Comparison of ENCODE assay signal across 17 cellular contexts in genomic region chr12:120870415-120870814, GRCh38. TPM values are rescaled to one million over a fixed set of nuclear protein-coding genes. Genes with fewer than 3 reads are reported as not detected.
DNase-seq lines count a peak whose midpoint lies in the region; ATAC-seq and TF ChIP-seq lines count a peak whose summit lies in the region.
"Had no signal": no experiment of that assay in that cellular context is flagged by ENCODE, and none has a peak within 500 bp of the region (broad histone marks: within the 10 kb centered on the region; RNA-seq: fewer than 3 reads in every experiment).

No MANE protein-coding gene starts in this region.

- H3K9me3 Mint-ChIP-seq in stimulated activated naive CD8-positive, alpha-beta T cell treated with anti-CD3 and anti-CD28 coated beads, Interleukin-15, amount 100 ng/mL, for 72 hours: no peaks in the 10 kb centered on the region
- no peaks in the 10 kb centered on the region for H3K9me3 Mint-ChIP-seq in mesothelial cell of epicardium
- H3K9me3 Mint-ChIP-seq: CD4-positive, alpha-beta T cell; GM23338 had no signal

- H3K27me3 ChIP-seq in tibial artery: no peaks in the 10 kb centered on the region
- H3K27me3 ChIP-seq: BLaER1 treated with 17β-estradiol and CSF1 and Interleukin-3, amounts not matched to agents 10 nM and 100 nM had no signal

- H3K36me3 Mint-ChIP-seq in mesothelial cell of epicardium: no peaks in the 10 kb centered on the region

- peaks cover 63% of the 10 kb centered on the region for H3K4me1 Mint-ChIP-seq in stimulated activated naive CD8-positive, alpha-beta T cell treated with anti-CD3 and anti-CD28 coated beads, Interleukin-15, amount 100 ng/mL, for 72 hours
- H3K4me1 Mint-ChIP-seq in mesothelial cell of epicardium: peaks cover 13% of the 10 kb centered on the region

- H3K27me3 Mint-ChIP-seq in stimulated activated naive CD8-positive, alpha-beta T cell treated with anti-CD3 and anti-CD28 coated beads, Interleukin-15, amount 100 ng/mL, for 72 hours: no peaks in the 10 kb centered on the region
- no peaks in the 10 kb centered on the region for H3K27me3 Mint-ChIP-seq in mesothelial cell of epicardium (ENCODE audit: low read depth)
- H3K27me3 Mint-ChIP-seq: CD4-positive, alpha-beta T cell had no signal

- peak; percentile 50 for ATAC-seq in stimulated activated naive CD8-positive, alpha-beta T cell treated with anti-CD3 and anti-CD28 coated beads, Interleukin-15, amount 100 ng/mL, for 72 hours
- ATAC-seq in stimulated activated naive CD8-positive, alpha-beta T cell treated with anti-CD3 and anti-CD28 coated beads, Interleukin-15, Interleukin-2, amounts not matched to agents 100 U/mL and 50 U/mL, for 24 hours: no peak
- ATAC-seq in GM18867 (IDR thresholded peaks at IDR 0.05; ENCODE audit: unreplicated experiment): no peak
- ATAC-seq: GM12878, GM23338 had no signal

- H3K4me3 ChIP-seq in epithelial cell of esophagus (ENCODE audit: low read length) (no peak overlapping the region), tibial artery (no peak overlapping the region)
- H3K4me3 ChIP-seq: BLaER1 treated with 17β-estradiol and CSF1 and Interleukin-3, amounts not matched to agents 10 nM and 100 nM; GM12878; GM23338 had no signal

- H3K4me1 ChIP-seq in tibial artery: peaks cover 0 to 49% (median 7%) of the 10 kb centered on the region in 4 donors

- no peak overlapping the region for H3K27ac ChIP-seq in tibial artery
- H3K27ac ChIP-seq: BLaER1 treated with 17β-estradiol and CSF1 and Interleukin-3, amounts not matched to agents 10 nM and 100 nM; HL-60 had no signal

- no peak for DNase-seq in stimulated activated naive CD8-positive, alpha-beta T cell treated with anti-CD3 and anti-CD28 coated beads, Interleukin-15, amount 100 ng/mL, for 72 hours
- no peak for DNase-seq in stimulated activated naive CD8-positive, alpha-beta T cell treated with anti-CD3 and anti-CD28 coated beads, Interleukin-15, Interleukin-2, amounts not matched to agents 100 U/mL and 50 U/mL, for 24 hours
- DNase-seq in epithelial cell of esophagus (ENCODE audit: low read depth) (peak; percentile 67), mesothelial cell of epicardium (ENCODE audit: low spot score in 2 of 2, unreplicated experiment in 2 of 2) (no peak), superior temporal gyrus (ENCODE audit: extremely low spot score) (peak; percentile 5), tibial artery (no peak), G401 (ENCODE audit: low spot score) (no peak)
- DNase-seq: ACHN; Calu3; CD4-positive, alpha-beta T cell; DMS 273 treated with DMSO at 0.1 percent for 48 hours; H7 had no signal

- H3K9me3 ChIP-seq in tibial artery: no peaks in the 10 kb centered on the region
- H3K9me3 ChIP-seq: BLaER1 treated with 17β-estradiol and CSF1 and Interleukin-3, amounts not matched to agents 10 nM and 100 nM had no signal

- in situ Hi-C loops in G401 (cut with HindIII; ENCODE audit: low sequenced_read_pairs): no loop called here

- H3K27ac Mint-ChIP-seq in stimulated activated naive CD8-positive, alpha-beta T cell treated with anti-CD3 and anti-CD28 coated beads, Interleukin-15, amount 100 ng/mL, for 72 hours: no peak overlapping the region
- H3K27ac Mint-ChIP-seq in mesothelial cell of epicardium: peak overlapping the region; percentile 21
- H3K27ac Mint-ChIP-seq: CD4-positive, alpha-beta T cell; GM23338 had no signal

- no peak overlapping the region for H3K4me3 Mint-ChIP-seq in stimulated activated naive CD8-positive, alpha-beta T cell treated with anti-CD3 and anti-CD28 coated beads, Interleukin-15, amount 100 ng/mL, for 72 hours
- H3K4me3 Mint-ChIP-seq in mesothelial cell of epicardium: no peak overlapping the region
- H3K4me3 Mint-ChIP-seq: CD4-positive, alpha-beta T cell; GM23338 had no signal

- H3K36me3 ChIP-seq in tibial artery: no peaks in the 10 kb centered on the region

- intact Hi-C loops in tibial artery (cut with DNase I; ENCODE audit: low total_unique reads): no loop called here

- no peak for TF ChIP-seq CTCF in epithelial cell of esophagus (IDR thresholded peaks at IDR 0.05; ENCODE audit: insufficient read depth, low read depth, low read length, missing control alignments)
- TF ChIP-seq CTCF in mesothelial cell of epicardium (IDR thresholded peaks at IDR 0.05; ENCODE audit: unreplicated experiment): no peak
- no peak for TF ChIP-seq CTCF in tibial artery (IDR thresholded peaks at IDR 0.05)

RNA-seq across cellular contexts. Expression of gene SPPL3, which starts 33.7 kb away (rescaled TPM):
- 75.6 to 83.4 TPM (median 79.8 TPM) in 3 replicates for total RNA-seq in mesothelial cell of epicardium
- 12.0 and 12.2 TPM in 2 replicates for total RNA-seq in G401 (2014; rRNA removed; shearing (Covaris generic))

Comparison
In these comparisons a context has a peak if more than half of its experiments do, and no peak if none do; other contexts are left out.
1. DNase-seq: peak in epithelial cell of esophagus (single experiment) and superior temporal gyrus (single experiment); none in stimulated activated naive CD8-positive, alpha-beta T cell treated with anti-CD3 and anti-CD28 coated beads, Interleukin-15, amount 100 ng/mL, for 72 hours (0 of 2), stimulated activated naive CD8-positive, alpha-beta T cell treated with anti-CD3 and anti-CD28 coated beads, Interleukin-15, Interleukin-2, amounts not matched to agents 100 U/mL and 50 U/mL, for 24 hours (single experiment), mesothelial cell of epicardium (0 of 2), tibial artery (0 of 2) and G401 (single experiment).